ENCODE assay signal across 25 cellular contexts in genomic region chr5:13909271-13909670, GRCh38.
"Had no signal": no experiment of that assay in that cellular context is flagged by ENCODE, and none has a peak within 500 bp of the region (broad histone marks: within the 10 kb centered on the region; RNA-seq: fewer than 3 reads in every experiment).

No MANE protein-coding gene starts in this region.

- ATAC-seq: stimulated activated effector memory CD8-positive, alpha-beta T cell treated with anti-CD3 and anti-CD28 coated beads, Interleukin-12 subunit alpha, Interleukin-12 subunit beta, amount 100 ng/mL, for 72 hours; stimulated activated memory B cell treated with anti-CD40 and anti-IgM and Interleukin-4, amounts not matched to agents 10 μg/mL and 1 μg/mL and 100 μg/mL, for 72 hours; stimulated activated naive B cell treated with anti-CD40 and anti-IgM and Interleukin-4, amounts not matched to agents 10 μg/mL and 1 μg/mL and 100 μg/mL, for 72 hours; stimulated activated naive CD8-positive, alpha-beta T cell treated with anti-CD3 and anti-CD28 coated beads, Interleukin-15, amount 100 ng/mL, for 72 hours; stimulated activated naive CD8-positive, alpha-beta T cell treated with anti-CD3 and anti-CD28 coated beads, Interleukin-15, Interleukin-2, amounts not matched to agents 100 U/mL and 50 U/mL, for 24 hours had no signal

- H3K9me3 ChIP-seq: stomach, suprapubic skin, testis, thoracic aorta, thyroid gland, tibial artery, tibial nerve, transverse colon, upper lobe of left lung, uterus, vagina had no signal

- H3K4me3 ChIP-seq: stomach, suprapubic skin, testis, thoracic aorta, thyroid gland, tibial artery, tibial nerve, transverse colon, upper lobe of left lung, uterus, vagina had no signal

- H3K27me3 ChIP-seq: stomach, suprapubic skin, testis, thyroid gland, tibial artery, tibial nerve, transverse colon, upper lobe of left lung, uterus, vagina had no signal

- H3K36me3 ChIP-seq: stomach, suprapubic skin, thoracic aorta, thyroid gland, tibial artery, tibial nerve, transverse colon, upper lobe of left lung, uterus, vagina had no signal

- H3K27ac ChIP-seq: stomach, suprapubic skin, testis, thoracic aorta, thyroid gland, tibial artery, tibial nerve, transverse colon, upper lobe of left lung, uterus, vagina had no signal

- H3K4me1 ChIP-seq: stomach, suprapubic skin, testis, thyroid gland, tibial artery, tibial nerve, transverse colon, upper lobe of left lung, uterus, vagina had no signal

- DNase-seq: stimulated activated CD4-positive, alpha-beta T cell treated with anti-CD3 and anti-CD28 coated beads, Interleukin-2, amount 100 ng/mL, for 48 hours; stimulated activated CD4-positive, alpha-beta T cell treated with anti-CD3 and anti-CD28 coated beads, Interleukin-4, amount 100 ng/mL, for 1 hour; stimulated activated CD4-positive, alpha-beta T cell treated with anti-CD3 and anti-CD28 coated beads, Interleukin-4, amount 100 ng/mL, for 24 hours; stimulated activated CD4-positive, alpha-beta T cell treated with anti-CD3 and anti-CD28 coated beads, Interleukin-4, amount 100 ng/mL, for 4 hours; stimulated activated CD8-positive, alpha-beta memory T cell treated with anti-CD3 and anti-CD28 coated beads, Interleukin-4, amount 100 ng/mL, for 48 hours; stimulated activated naive B cell treated with anti-CD40 and anti-IgM and Interleukin-4, amounts not matched to agents 10 μg/mL and 1 μg/mL and 100 μg/mL, for 72 hours; stimulated activated naive CD4-positive, alpha-beta T cell; stimulated activated naive CD4-positive, alpha-beta T cell treated with Interleukin-2 at 50 U/mL for 16 hours; stimulated activated naive CD8-positive, alpha-beta T cell treated with anti-CD3 and anti-CD28 coated beads, Interleukin-15, amount 100 ng/mL, for 72 hours; stimulated activated naive CD8-positive, alpha-beta T cell treated with anti-CD3 and anti-CD28 coated beads, Interleukin-15, Interleukin-2, amounts not matched to agents 100 U/mL and 50 U/mL, for 24 hours; stomach; substantia nigra; testis; thyroid gland; tibial artery; transverse colon; trophoblast cell; upper lobe of left lung; uterus had no signal
